Comparison of ENCODE assay signal across 8 cellular contexts in the genomic region with DNA sequence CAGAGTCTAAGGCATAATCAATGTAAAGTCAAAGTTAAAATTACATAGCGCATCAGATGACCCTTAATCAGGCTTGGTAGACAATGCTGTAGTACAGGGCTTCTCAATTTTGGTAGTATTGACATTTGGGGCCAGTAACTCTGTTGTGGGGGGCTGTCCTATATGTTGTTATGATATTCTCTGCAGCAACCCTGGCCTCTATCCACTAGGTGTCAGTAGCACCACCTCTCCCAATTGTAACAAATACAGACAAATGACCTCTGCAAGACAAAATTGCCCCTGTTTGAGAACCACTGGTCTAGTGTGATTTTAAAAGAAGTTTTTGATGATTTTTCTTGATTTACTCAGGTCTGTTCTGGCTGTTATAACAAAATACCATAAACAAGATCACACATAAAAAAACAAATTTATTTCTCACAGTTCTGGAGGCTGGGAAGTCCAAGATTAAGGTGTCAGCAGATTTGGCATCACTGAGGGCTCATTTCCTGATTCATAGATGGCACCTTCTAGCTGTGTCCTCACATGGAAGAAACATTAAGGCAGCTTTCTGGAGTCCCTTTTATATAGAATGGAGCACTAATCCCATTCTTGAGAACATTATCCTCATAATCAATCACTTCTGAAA. TPM values are rescaled to one million over a fixed set of nuclear protein-coding genes. Genes with fewer than 3 reads are reported as not detected.
DNase-seq lines count a peak whose midpoint lies in the region; ATAC-seq and TF ChIP-seq lines count a peak whose summit lies in the region.

No MANE protein-coding gene starts in this region.

- DNase-seq in stimulated activated CD4-positive, alpha-beta T cell treated with anti-CD3 and anti-CD28 coated beads, Interleukin-12 subunit alpha, Interleukin-12 subunit beta, amount 100 ng/mL, for 48 hours (ENCODE audit: low read depth in 2 of 3, low spot score in 1 of 3): peak in 2 of 3 donors; percentile 12 to 20
- DNase-seq in stimulated activated CD4-positive, alpha-beta T cell treated with anti-CD3 and anti-CD28 coated beads, Interleukin-12 subunit alpha, Interleukin-12 subunit beta, amount 100 ng/mL, for 4 hours: no peak
- DNase-seq in HT1080 (ENCODE audit: low read depth) (peak; percentile 66), RWPE1 (ENCODE audit: low spot score) (peak; percentile 39), colonic mucosa (peak; percentile 24), midbrain (lab: John Stamatoyannopoulos, UW) (peak; percentile 40), dedifferentiated amniotic fluid mesenchymal stem cell (ENCODE audit: extremely low spot score) (no peak)

- H3K27ac ChIP-seq in RWPE1: no peak overlapping the region
- no peak overlapping the region for H3K27ac ChIP-seq in colonic mucosa

- no peaks in the 10 kb centered on the region for H3K4me1 ChIP-seq in colonic mucosa

- CTCF ChIA-PET in RWPE1 (lab: Yijun Ruan, JAX): interaction anchor here (0.6 to 1.1 kb wide), 3 partner anchors 16 to 207 kb away, joined by 3 to 4 read pairs (median 3); no protein-coding TSS in a partner anchor

- H3K9me3 ChIP-seq in colonic mucosa: no peaks in the 10 kb centered on the region

- H3K27me3 ChIP-seq in colonic mucosa: no peaks in the 10 kb centered on the region

- no peaks in the 10 kb centered on the region for H3K36me3 ChIP-seq in colonic mucosa

- intact Hi-C loops in colonic mucosa (cut with DNase I): no loop called here

- H3K9ac ChIP-seq in colonic mucosa (ENCODE audit: low read depth in 2 of 2, low read length in 2 of 2): no peak overlapping the region

- TF ChIP-seq CTCF in RWPE1 (conservative IDR thresholded peaks at IDR 0.05; ENCODE audit: low read depth): peak; percentile 78
- peak; percentile 48 for TF ChIP-seq CTCF in colonic mucosa (IDR thresholded peaks at IDR 0.05)

- POLR2A ChIA-PET in RWPE1 (lab: Yijun Ruan, JAX; ENCODE audit: low non-redundant PET): interaction anchor here (0.6 kb wide), 1 partner anchor 9 kb away, joined by 3 read pairs; no protein-coding TSS in a partner anchor

- H3K4me3 ChIP-seq in colonic mucosa: no peak overlapping the region

- peak; percentile 92 for ATAC-seq in GM21717 (IDR thresholded peaks at IDR 0.05; ENCODE audit: unreplicated experiment)

RNA-seq across cellular contexts. Expression of gene SLC9A9, which starts 37.6 kb away (rescaled TPM):
- 1.5 and 2.8 TPM in 2 replicates for total RNA-seq in HT1080 (2014; rRNA removed; shearing (Covaris generic))
- polyA plus RNA-seq in HT1080 (2015; cell fraction: cytosol; rRNA removed): 1.8 and 1.9 TPM in 2 replicates
- 1.7 and 3.0 TPM in 2 replicates for polyA plus RNA-seq in HT1080 (2015; cell fraction: nucleus; rRNA removed)
- 1 to 10 TPM; 2.5 to 6.5 TPM for total RNA-seq in colonic mucosa

Comparison
In these comparisons a context has a peak if more than half of its experiments do, and no peak if none do; other contexts are left out.
1. DNase-seq: peak in stimulated activated CD4-positive, alpha-beta T cell treated with anti-CD3 and anti-CD28 coated beads, Interleukin-12 subunit alpha, Interleukin-12 subunit beta, amount 100 ng/mL, for 48 hours (2 of 3), HT1080 (single experiment), RWPE1 (single experiment), colonic mucosa (single experiment) and midbrain (single experiment); none in stimulated activated CD4-positive, alpha-beta T cell treated with anti-CD3 and anti-CD28 coated beads, Interleukin-12 subunit alpha, Interleukin-12 subunit beta, amount 100 ng/mL, for 4 hours (single experiment) and dedifferentiated amniotic fluid mesenchymal stem cell (single experiment).